In genomic region chr3:65894679-65895078, GRCh38 we compare ENCODE assay signal across 1 cellular context.
A peak's percentile ranks its signal among the peaks of the same experiment; 100 is the strongest.
TF ChIP-seq lines count a peak whose summit lies in the region.

No MANE protein-coding gene starts in this region.

TF ChIP-seq in IMR-90, 13 proteins besides CTCF, POLR2A, EP300 and RAD21 (continued from another document):
- TF ChIP-seq ELK1 (IDR thresholded peaks at IDR 0.05; ENCODE audit: borderline replicate concordance, low read depth, low read length), result no peak
- no peak for TF ChIP-seq USF2 (IDR thresholded peaks at IDR 0.05; ENCODE audit: low read depth, low read length)
- no peak for TF ChIP-seq NFE2L2 (IDR thresholded peaks at IDR 0.05; ENCODE audit: low read depth, low read length)
- TF ChIP-seq MXI1 (IDR thresholded peaks at IDR 0.05; ENCODE audit: borderline replicate concordance, low read depth, low read length), result no peak
- TF ChIP-seq RCOR1 (IDR thresholded peaks at IDR 0.05; ENCODE audit: insufficient replicate concordance, low read length), result no peak
- TF ChIP-seq BHLHE40 (IDR thresholded peaks at IDR 0.05; ENCODE audit: low read depth, low read length), result 0 out of 2 replicates have a peak, but pooled peaks have one; percentile 8
- TF ChIP-seq FOS (IDR thresholded peaks at IDR 0.05; ENCODE audit: low read depth, low read length), result no peak
- no peak for TF ChIP-seq CHD1 (IDR thresholded peaks at IDR 0.05; ENCODE audit: low read depth, low read length)
- no peak for TF ChIP-seq SMC3 (IDR thresholded peaks at IDR 0.05; ENCODE audit: low read depth, low read length)
- TF ChIP-seq MAFK (IDR thresholded peaks at IDR 0.05; ENCODE audit: low read depth, low read length), result no peak
- TF ChIP-seq CEBPB (IDR thresholded peaks at IDR 0.05; ENCODE audit: low read depth, low read length), result peak; percentile 87
